In genomic region chr7:11427686-11428273, GRCh38 we compare ENCODE assay signal across 8 cellular contexts.
DNase-seq lines count a peak whose midpoint lies in the region; ATAC-seq and TF ChIP-seq lines count a peak whose summit lies in the region.

No MANE protein-coding gene starts in this region.

- H3K4me2 ChIP-seq in Karpas-422 (ENCODE audit: low read depth, low read length, poor library complexity, severe bottlenecking): no peak overlapping the region

- H3K27ac Mint-ChIP-seq in osteocyte (ENCODE audit: unreplicated experiment): no peak overlapping the region
- H3K27ac Mint-ChIP-seq in activated CD8-positive, alpha-beta memory T cell treated with anti-CD3 and anti-CD28 coated beads, Interleukin-2, amount 10 ng/mL, durations not matched to agents 7 days and 5 days: no peak overlapping the region

- peaks cover 19% of the 10 kb centered on the region for H3K27me3 Mint-ChIP-seq in osteocyte (ENCODE audit: unreplicated experiment)
- H3K27me3 Mint-ChIP-seq in activated CD8-positive, alpha-beta memory T cell treated with anti-CD3 and anti-CD28 coated beads, Interleukin-2, amount 10 ng/mL, durations not matched to agents 7 days and 5 days: no peaks in the 10 kb centered on the region

- TF ChIP-seq CTCF in epithelial cell of proximal tubule (conservative IDR thresholded peaks at IDR 0.05; ENCODE audit: low read depth, low read length): peak; percentile 90
- peak; percentile 79 for TF ChIP-seq CTCF in osteocyte (IDR thresholded peaks at IDR 0.05)

- no peaks in the 10 kb centered on the region for H3K9me3 ChIP-seq in Karpas-422 (ENCODE audit: low read length)

- H3K9me3 Mint-ChIP-seq in osteocyte (ENCODE audit: unreplicated experiment): no peaks in the 10 kb centered on the region
- no peaks in the 10 kb centered on the region for H3K9me3 Mint-ChIP-seq in activated CD8-positive, alpha-beta memory T cell treated with anti-CD3 and anti-CD28 coated beads, Interleukin-2, amount 10 ng/mL, durations not matched to agents 7 days and 5 days (ENCODE audit: low read depth)

- no peaks in the 10 kb centered on the region for H3K79me2 ChIP-seq in Karpas-422 (ENCODE audit: low read length)

- peak; percentile 61 for DNase-seq in COR-L47 (lab: John Stamatoyannopoulos, UW)
- peak; percentile 82 for DNase-seq in Karpas-422
- DNase-seq in RKO (ENCODE audit: low spot score): peak; percentile 67
- DNase-seq in epithelial cell of proximal tubule (ENCODE audit: low read depth): peak; percentile 33
- no peak for DNase-seq in osteocyte (ENCODE audit: extremely low spot score, unreplicated experiment)
- DNase-seq in activated CD8-positive, alpha-beta memory T cell treated with anti-CD3 and anti-CD28 coated beads, Interleukin-2, amount 10 ng/mL, durations not matched to agents 7 days and 5 days: no peak

- no peaks in the 10 kb centered on the region for H4K20me1 ChIP-seq in Karpas-422 (ENCODE audit: insufficient read depth, low read depth, low read length)

- H3K4me3 ChIP-seq in Karpas-422 (ENCODE audit: low read length) (no peak overlapping the region), epithelial cell of proximal tubule (ENCODE audit: low read depth, low read length) (no peak overlapping the region)

- no peak overlapping the region for H3K27ac ChIP-seq in Karpas-422 (ENCODE audit: low read length)

- H3K36me3 Mint-ChIP-seq in osteocyte (ENCODE audit: unreplicated experiment): no peaks in the 10 kb centered on the region
- H3K36me3 Mint-ChIP-seq in activated CD8-positive, alpha-beta memory T cell treated with anti-CD3 and anti-CD28 coated beads, Interleukin-2, amount 10 ng/mL, durations not matched to agents 7 days and 5 days: no peaks in the 10 kb centered on the region

- CTCF ChIA-PET in activated CD8-positive, alpha-beta memory T cell treated with anti-CD3 and anti-CD28 coated beads, Interleukin-2, amount 10 ng/mL, durations not matched to agents 7 days and 5 days (lab: Charles Lee): no interaction called here

- peaks cover 11% of the 10 kb centered on the region for H3K4me1 ChIP-seq in Karpas-422 (ENCODE audit: low read length)

- H3K4me3 Mint-ChIP-seq in osteocyte (ENCODE audit: unreplicated experiment): no peak overlapping the region
- no peak overlapping the region for H3K4me3 Mint-ChIP-seq in activated CD8-positive, alpha-beta memory T cell treated with anti-CD3 and anti-CD28 coated beads, Interleukin-2, amount 10 ng/mL, durations not matched to agents 7 days and 5 days

- no peak overlapping the region for H2AFZ ChIP-seq in Karpas-422 (ENCODE audit: low read length)

- H3K36me3 ChIP-seq in Karpas-422 (ENCODE audit: insufficient read depth, low read length): no peaks in the 10 kb centered on the region

- peak; percentile 68 for ATAC-seq in GM19452 (IDR thresholded peaks at IDR 0.05; ENCODE audit: unreplicated experiment)
- no peak for ATAC-seq in activated CD8-positive, alpha-beta memory T cell treated with anti-CD3 and anti-CD28 coated beads, Interleukin-2, amount 10 ng/mL, durations not matched to agents 7 days and 5 days
- ATAC-seq in GM21529 (IDR thresholded peaks at IDR 0.05; ENCODE audit: unreplicated experiment): no peak

- H3K9ac ChIP-seq in Karpas-422 (ENCODE audit: low read length): no peak overlapping the region

- H3K4me1 Mint-ChIP-seq in osteocyte (ENCODE audit: unreplicated experiment): no peaks in the 10 kb centered on the region
- no peaks in the 10 kb centered on the region for H3K4me1 Mint-ChIP-seq in activated CD8-positive, alpha-beta memory T cell treated with anti-CD3 and anti-CD28 coated beads, Interleukin-2, amount 10 ng/mL, durations not matched to agents 7 days and 5 days

- H3K27me3 ChIP-seq in Karpas-422 (ENCODE audit: low read length): no peaks in the 10 kb centered on the region

- no peaks in the 10 kb centered on the region for H3K9me2 ChIP-seq in Karpas-422 (replicated peaks; ENCODE audit: insufficient read depth, low read length)

Comparison
In these comparisons a context has a peak if more than half of its experiments do, and no peak if none do; other contexts are left out.
1. DNase-seq: peak in COR-L47 (single experiment), Karpas-422 (single experiment), RKO (single experiment) and epithelial cell of proximal tubule (single experiment); none in osteocyte (single experiment) and activated CD8-positive, alpha-beta memory T cell treated with anti-CD3 and anti-CD28 coated beads, Interleukin-2, amount 10 ng/mL, durations not matched to agents 7 days and 5 days (single experiment).